In genomic region chr14:101959277-101959676, GRCh38 we compare ENCODE assay signal across 2 cellular contexts.
TF ChIP-seq lines count a peak whose summit lies in the region.

No MANE protein-coding gene starts in this region.

TF ChIP-seq in IMR-90, 13 proteins besides CTCF, POLR2A, EP300 and RAD21:
- TF ChIP-seq NFE2L2 (IDR thresholded peaks at IDR 0.05; ENCODE audit: low read depth, low read length) (no peak), CEBPB (IDR thresholded peaks at IDR 0.05; ENCODE audit: low read depth, low read length) (peak; percentile 63)

TF ChIP-seq in H1, 55 proteins besides CTCF, POLR2A, EP300 and RAD21:
- no peak for TF ChIP-seq SIRT6 (IDR thresholded peaks at IDR 0.05; ENCODE audit: low read length)
- no peak for TF ChIP-seq GABPA (IDR thresholded peaks at IDR 0.05; ENCODE audit: borderline replicate concordance, insufficient read depth, low read length)
- no peak for TF ChIP-seq ASH2L (IDR thresholded peaks at IDR 0.05; ENCODE audit: low read length)
- no peak for TF ChIP-seq JUND (IDR thresholded peaks at IDR 0.05; ENCODE audit: low read length)
- TF ChIP-seq ATF3 (IDR thresholded peaks at IDR 0.05; ENCODE audit: insufficient read depth, low read depth, low read length) = no peak
- no peak for TF ChIP-seq RNF2 (IDR thresholded peaks at IDR 0.05; ENCODE audit: borderline replicate concordance, low read depth, low read length, missing control alignments, poor library complexity, severe bottlenecking)
- no peak for TF ChIP-seq SAP30 (IDR thresholded peaks at IDR 0.05; ENCODE audit: insufficient read depth, insufficient replicate concordance, low read length)
- TF ChIP-seq RXRA (IDR thresholded peaks at IDR 0.05; ENCODE audit: insufficient read depth, low read depth, low read length) = no peak
- no peak for TF ChIP-seq RBBP5 (IDR thresholded peaks at IDR 0.05; ENCODE audit: borderline replicate concordance, low read depth, low read length)
